ENCODE assay signal across 8 cellular contexts in genomic region chrX:46447384-46447783, GRCh38.
DNase-seq lines count a peak whose midpoint lies in the region; ATAC-seq and TF ChIP-seq lines count a peak whose summit lies in the region.

No MANE protein-coding gene starts in this region.

- no peaks in the 10 kb centered on the region for H3K9me3 ChIP-seq in A673 (ENCODE audit: low read depth, low read length, poor library complexity, severe bottlenecking)
- no peaks in the 10 kb centered on the region for H3K9me3 ChIP-seq in SJSA1 (replicated peaks)

- POLR2A ChIA-PET in A673 (lab: Charles Lee; ENCODE audit: low non-redundant PET): no interaction called here

- H3K36me3 ChIP-seq in A673 (ENCODE audit: insufficient read depth, low read length, poor library complexity, severe bottlenecking) (no peaks in the 10 kb centered on the region), SJSA1 (peaks cover 6% of the 10 kb centered on the region)

- CTCF ChIA-PET in A673 (lab: Charles Lee): no interaction called here

- BruUV-seq in A673 (replicated peaks; lab: Mats Ljungman, UMichigan): TSS peak; percentile 58

- peak overlapping the region; percentile 92 for H3K27ac ChIP-seq in A673 (ENCODE audit: low read depth, low read length, poor library complexity, severe bottlenecking)
- H3K27ac ChIP-seq in SJSA1: peak overlapping the region; percentile 84

- no peaks in the 10 kb centered on the region for H3K27me3 ChIP-seq in A673 (replicated peaks; ENCODE audit: insufficient read depth, low read depth, low read length, poor library complexity)
- H3K27me3 ChIP-seq in SJSA1 (replicated peaks): no peaks in the 10 kb centered on the region

- ATAC-seq in GM19328 (IDR thresholded peaks at IDR 0.05; ENCODE audit: unreplicated experiment) (peak; percentile 21), HG03432 (IDR thresholded peaks at IDR 0.05; ENCODE audit: unreplicated experiment) (no peak)

- intact Hi-C loops in A673 (cut with micrococcal nuclease; ENCODE audit: unreplicated experiment): no loop called here

- H3K4me1 ChIP-seq in A673 (ENCODE audit: insufficient read depth, low read length, poor library complexity, severe bottlenecking) (no peaks in the 10 kb centered on the region), SJSA1 (replicated peaks) (peaks cover 9% of the 10 kb centered on the region)

- no peak for TF ChIP-seq CTCF in A673 (conservative IDR thresholded peaks at IDR 0.05; ENCODE audit: low read depth, low read length)

- DNase-seq in A673 (ENCODE audit: low spot score) (peak; percentile 10), SJSA1 (ENCODE audit: low read depth in 1 of 2, low spot score in 2 of 2) (peak in 1 of 2 experiments; percentile 4), fibroblast of peridontal ligament (ENCODE audit: extremely low read depth) (peak; percentile 4), renal cortical epithelial cell (ENCODE audit: low read depth) (peak; percentile 18), DMS79 treated with DMSO at 0.1 percent for 48 hours (lab: John Stamatoyannopoulos, UW) (no peak), NCI-H2227 (lab: John Stamatoyannopoulos, UW; ENCODE audit: unreplicated experiment) (no peak)

- H3K4me3 ChIP-seq in A673 (ENCODE audit: low read depth, low read length, poor library complexity, severe bottlenecking) (peak overlapping the region; percentile 71), SJSA1 (peak overlapping the region; percentile 58)

Comparison
In these comparisons a context has a peak if more than half of its experiments do, and no peak if none do; other contexts are left out.
1. DNase-seq: peak in A673 (single experiment), fibroblast of peridontal ligament (single experiment) and renal cortical epithelial cell (single experiment); none in DMS79 treated with DMSO at 0.1 percent for 48 hours (single experiment) and NCI-H2227 (single experiment).